ENCODE assay signal across 11 cellular contexts in the genomic region with DNA sequence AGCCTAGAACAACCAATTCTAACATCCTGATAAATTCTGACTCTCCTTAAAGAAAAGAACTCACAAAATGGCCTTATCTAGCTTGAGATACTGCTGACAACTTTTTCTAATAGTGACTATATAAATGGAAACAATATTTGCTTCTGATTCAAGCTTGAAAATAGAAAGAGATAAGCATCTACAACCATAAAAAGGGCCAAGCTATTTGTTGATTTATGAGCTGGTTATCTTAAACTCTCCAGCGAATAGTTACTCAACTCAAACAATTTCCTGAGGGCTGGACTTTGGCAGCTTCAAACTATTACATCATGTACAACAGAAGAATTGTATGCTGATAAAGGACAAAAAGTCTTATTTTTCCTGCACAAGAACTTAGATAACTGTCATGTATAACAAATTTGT. TPM values are rescaled to one million over a fixed set of nuclear protein-coding genes. Genes with fewer than 3 reads are reported as not detected.
DNase-seq lines count a peak whose midpoint lies in the region; ATAC-seq, FAIRE-seq and TF ChIP-seq lines count a peak whose summit lies in the region.
"Had no signal": no experiment of that assay in that cellular context is flagged by ENCODE, and none has a peak within 500 bp of the region (broad histone marks: within the 10 kb centered on the region; RNA-seq: fewer than 3 reads in every experiment).

No MANE protein-coding gene starts in this region.

- H3K9me3 ChIP-seq in HepG2 (ENCODE audit: low read length): peaks cover 5% of the 10 kb centered on the region; the same call in 1 of the 2 replicates
- H3K9me3 ChIP-seq in tibial artery: no peaks in the 10 kb centered on the region
- H3K9me3 ChIP-seq in neuronal stem cell (replicated peaks in 1 of 2; ENCODE audit: control insufficient read depth in 2 of 2, insufficient read depth in 1 of 2, low read depth in 1 of 2, low read length in 2 of 2): peaks cover 5 to 10% of the 10 kb centered on the region in 2 donors

- no TSS peak for BruUV-seq in HepG2 (replicated peaks; lab: Mats Ljungman, UMichigan)

- H3K36me3 Mint-ChIP-seq in activated naive CD4-positive, alpha-beta T cell treated with anti-CD3 and anti-CD28 coated beads, Interleukin-2, amount 50 U/mL, for 72 hours: no peaks in the 10 kb centered on the region

- WGBS in HepG2 (ENCODE audit: low lambda C conversion rate): 3% methylated on average over 1 of the region's 1 CpG
- no CpG with 5 or more reads among the region's 1 CpG for WGBS in neuronal stem cell (ENCODE audit: extremely low coverage in 2 of 2, insufficient read length in 2 of 2, insufficient replicate concordance in 1 of 2), 2 donors

- no peaks in the 10 kb centered on the region for H3K27me3 ChIP-seq in bronchial epithelial cell (ENCODE audit: control insufficient read depth, insufficient read depth, low read length)
- no peaks in the 10 kb centered on the region; a peak in 1 of 5 replicates for H3K27me3 ChIP-seq in HepG2 (ENCODE audit: control insufficient read depth in 1 of 2, insufficient read depth in 2 of 2, low read length in 2 of 2)
- H3K27me3 ChIP-seq in tibial artery: no peaks in the 10 kb centered on the region
- H3K27me3 ChIP-seq in neuronal stem cell (ENCODE audit: control insufficient read depth in 3 of 3, insufficient read depth in 3 of 3, low read depth in 1 of 3, low read length in 3 of 3): no peaks in the 10 kb centered on the region
- H3K27me3 ChIP-seq: neural progenitor cell had no signal

- no peak overlapping the region for H2BK12ac ChIP-seq in neuronal stem cell (ENCODE audit: low read length)

- H2AFZ ChIP-seq in HepG2 (ENCODE audit: low read length): no peak overlapping the region
- H2AFZ ChIP-seq in neuronal stem cell (ENCODE audit: low read length): no peak overlapping the region
- H2AFZ ChIP-seq: neural progenitor cell had no signal

- TF ChIP-seq CTCF in bronchial epithelial cell (IDR thresholded peaks at IDR 0.05; ENCODE audit: insufficient read depth, low read length, severe bottlenecking) (no peak), HepG2 (CRISPR knock-in tag; IDR thresholded peaks at IDR 0.05) (no peak), tibial artery (IDR thresholded peaks at IDR 0.05) (no peak)

- H3K36me3 ChIP-seq in bronchial epithelial cell (ENCODE audit: control insufficient read depth, insufficient read depth, low read length) (no peaks in the 10 kb centered on the region), HepG2 (replicated peaks in 1 of 2; ENCODE audit: control insufficient read depth in 1 of 2, insufficient read depth in 2 of 2, low read length in 2 of 2) (no peaks in the 10 kb centered on the region), tibial artery (no peaks in the 10 kb centered on the region), neuronal stem cell (replicated peaks in 1 of 2; ENCODE audit: control insufficient read depth in 2 of 2, insufficient read depth in 2 of 2, low read length in 2 of 2) (peaks cover 0 to 3% of the 10 kb centered on the region in 2 donors)
- H3K36me3 ChIP-seq: neural progenitor cell had no signal

- peak overlapping the region; percentile 38 for H3K9ac ChIP-seq in HepG2 (ENCODE audit: insufficient read depth, low read depth, low read length)
- H3K9ac ChIP-seq in neuronal stem cell (ENCODE audit: low read depth, low read length, poor library complexity): no peak overlapping the region
- H3K9ac ChIP-seq: neural progenitor cell had no signal

- no peak overlapping the region for H2BK120ac ChIP-seq in neuronal stem cell (ENCODE audit: low read depth, low read length)

- intact Hi-C loops in HepG2 (cut with micrococcal nuclease; ENCODE audit: unreplicated experiment) (loop anchor here (2.0 kb wide), 2 partner anchors 38 to 58 kb away; no protein-coding TSS in a partner anchor), tibial artery (cut with DNase I; ENCODE audit: low total_unique reads) (loop anchor here (5.0 kb wide), 1 partner anchor 41 kb away; no protein-coding TSS in a partner anchor)

- no peak overlapping the region for H3K23ac ChIP-seq in neuronal stem cell (ENCODE audit: low read depth, low read length, poor library complexity)

- H2AK5ac ChIP-seq in neuronal stem cell (ENCODE audit: low read depth, low read length): no peak overlapping the region

- peak; percentile 83 for ATAC-seq in HepG2
- no peak for ATAC-seq in activated naive CD4-positive, alpha-beta T cell treated with anti-CD3 and anti-CD28 coated beads, Interleukin-2, amount 50 U/mL, for 72 hours
- ATAC-seq in GM19351 (IDR thresholded peaks at IDR 0.05; ENCODE audit: unreplicated experiment): no peak

- H3K4me2 ChIP-seq in HepG2 (ENCODE audit: low read depth, low read length): peak overlapping the region; percentile 68
- H3K4me2 ChIP-seq in neuronal stem cell (ENCODE audit: insufficient read depth, low read length, poor library complexity, severe bottlenecking): no peak overlapping the region
- H3K4me2 ChIP-seq: neural progenitor cell had no signal

- H3K27ac ChIP-seq in HepG2 (ENCODE audit: extremely low read length, insufficient read depth, low read length) (peak overlapping the region; percentile 68), tibial artery (peak overlapping the region; percentile 64 to 66), neuronal stem cell (replicated peaks; ENCODE audit: low read length) (no peak overlapping the region)
- H3K27ac ChIP-seq: neural progenitor cell had no signal

- TF ChIP-seq EP300 in HepG2 (IDR thresholded peaks at IDR 0.05; ENCODE audit: low read depth in 2 of 2, low read length in 2 of 2): peak in 1 of 2 experiments; percentile 92; a peak in 2 of 4 replicates
- TF ChIP-seq EP300 in HepG2 (CRISPR knock-in tag; IDR thresholded peaks at IDR 0.05; ENCODE audit: borderline replicate concordance): no peak; the same call in 1 of the 2 replicates

- H3K14ac ChIP-seq in neuronal stem cell (ENCODE audit: low read length): no peak overlapping the region

- DNase-seq in LHCN-M2 (ENCODE audit: low read depth): peak; percentile 57
- peak; percentile 66 for DNase-seq in bronchial epithelial cell (ENCODE audit: low read depth)
- peak; percentile 93 for DNase-seq in HepG2 (ENCODE audit: low spot score)
- peak in 1 of 2 donors; percentile 59 for DNase-seq in tibial artery
- DNase-seq in activated naive CD4-positive, alpha-beta T cell treated with anti-CD3 and anti-CD28 coated beads, Interleukin-2, amount 50 U/mL, for 72 hours (ENCODE audit: low spot score in 2 of 2): no peak
- DNase-seq in neuronal stem cell (ENCODE audit: low spot score): no peak
- no peak for DNase-seq in NCI-H345 treated with DMSO at 0.1 percent for 48 hours (lab: John Stamatoyannopoulos, UW; ENCODE audit: unreplicated experiment)
- DNase-seq: activated T-cell treated with anti-CD3 and anti-CD28 coated beads, Interleukin-2, amount 50 U/mL, for 1 hour; NCI-H2081 had no signal

- TF ChIP-seq RAD21 in HepG2 (CRISPR knock-in tag; IDR thresholded peaks at IDR 0.05): no peak

- H3K9me3 Mint-ChIP-seq in activated naive CD4-positive, alpha-beta T cell treated with anti-CD3 and anti-CD28 coated beads, Interleukin-2, amount 50 U/mL, for 72 hours: no peaks in the 10 kb centered on the region

- H3K4ac ChIP-seq in neuronal stem cell (ENCODE audit: low read length): no peak overlapping the region

- H2BK5ac ChIP-seq in neuronal stem cell (ENCODE audit: low read length): no peak overlapping the region

- H4K8ac ChIP-seq in neuronal stem cell (ENCODE audit: low read depth, low read length): no peak overlapping the region

- H3K79me1 ChIP-seq in neuronal stem cell (ENCODE audit: low read depth, low read length): no peaks in the 10 kb centered on the region

- no peak overlapping the region for H4K91ac ChIP-seq in neuronal stem cell (ENCODE audit: low read depth, low read length, poor library complexity)

- in situ Hi-C loops in HepG2 (cut with HindIII; ENCODE audit: extremely low pct_ligation_motif_present, low pct_unique_long_range_greater_than_20kb): no loop called here

- no peak for FAIRE-seq in bronchial epithelial cell (lab: Jason Lieb, UNC)
- peak; percentile 76 for FAIRE-seq in HepG2 (lab: Jason Lieb, UNC)

- POLR2A ChIA-PET in HepG2 (lab: Yijun Ruan, JAX): interaction anchor here (0.8 to 1.8 kb wide), 3 partner anchors 15 to 46 kb away, joined by 3 to 13 read pairs (median 5); no protein-coding TSS in a partner anchor

- H3K4me3 ChIP-seq in bronchial epithelial cell (ENCODE audit: low read depth, low read length): no peak overlapping the region
- H3K4me3 ChIP-seq in HepG2 (replicated peaks in 1 of 3; ENCODE audit: insufficient read depth in 1 of 3, low read depth in 2 of 3, low read length in 3 of 3): peak overlapping the region in 2 of 3 experiments; percentile 25 to 39; a peak in 3 of 6 replicates
- no peak overlapping the region for H3K4me3 ChIP-seq in tibial artery
- no peak overlapping the region for H3K4me3 ChIP-seq in neuronal stem cell (ENCODE audit: low read length in 2 of 2)
- H3K4me3 ChIP-seq: neural progenitor cell had no signal

- H3K18ac ChIP-seq in neuronal stem cell (ENCODE audit: low read length): no peak overlapping the region

- no peaks in the 10 kb centered on the region; the same call in 1 of the 2 replicates for H4K20me1 ChIP-seq in HepG2 (ENCODE audit: insufficient read depth, low read length)

- H2BK15ac ChIP-seq in neuronal stem cell (ENCODE audit: low read length): no peak overlapping the region

- TF ChIP-seq POLR2A in HepG2 (IDR thresholded peaks at IDR 0.05; ENCODE audit: insufficient read depth in 1 of 2, low read depth in 2 of 2, low read length in 2 of 2): no peak

- peaks cover 21% of the 10 kb centered on the region for H3K79me2 ChIP-seq in HepG2 (ENCODE audit: insufficient read depth, low read length)

- no peak overlapping the region for H3K27ac Mint-ChIP-seq in activated naive CD4-positive, alpha-beta T cell treated with anti-CD3 and anti-CD28 coated beads, Interleukin-2, amount 50 U/mL, for 72 hours
- H3K27ac Mint-ChIP-seq: neural progenitor cell had no signal

- H3K4me1 ChIP-seq in HepG2 (ENCODE audit: insufficient read depth, low read length) (peaks cover 83% of the 10 kb centered on the region), tibial artery (peaks cover 0 to 37% (median 23%) of the 10 kb centered on the region in 4 donors), neuronal stem cell (ENCODE audit: control insufficient read depth in 2 of 2, insufficient read depth in 1 of 2, low read depth in 1 of 2, low read length in 2 of 2) (peaks cover 4 to 13% of the 10 kb centered on the region in 2 donors)

- CTCF ChIA-PET in HepG2 (lab: Yijun Ruan, JAX; ENCODE audit: low intra/inter-chr PET ratio, low total read pairs): no interaction called here

RNA-seq across cellular contexts. Expression of gene USP54, which starts 4.6 kb away (rescaled TPM):
- total RNA-seq in LHCN-M2 (2014; rRNA removed): 19.2 and 43.2 TPM in 2 replicates
- 7.5 TPM for polyA plus RNA-seq in LHCN-M2 (2012)
- total RNA-seq in bronchial epithelial cell: 5.8 and 24.5 TPM in 2 replicates
- total RNA-seq in HepG2 (2016; rRNA removed; fragmentation: Illumina TruSeq; extraction: Trizol): 18.1 and 20.2 TPM in 2 replicates
- 11.3 and 14.3 TPM in 2 replicates for total RNA-seq in HepG2 (2016; cell fraction: cytosol; rRNA removed; fragmentation: Illumina TruSeq; extraction: Trizol; ENCODE audit: low read depth)
- total RNA-seq in HepG2 (2016; cell fraction: insoluble cytoplasmic fraction; rRNA removed; fragmentation: Illumina TruSeq; extraction: Trizol): 17.6 and 24.1 TPM in 2 replicates
- 13.5 and 16.9 TPM in 2 replicates for total RNA-seq in HepG2 (2016; cell fraction: membrane; rRNA removed; fragmentation: Illumina TruSeq; extraction: Trizol)
- total RNA-seq in HepG2 (2016; cell fraction: nucleus; rRNA removed; fragmentation: Illumina TruSeq; extraction: Trizol): 21.2 and 23.4 TPM in 2 replicates
- 16.1 and 25.0 TPM in 2 replicates for polyA plus RNA-seq in HepG2 (2011; rRNA removed)
- polyA plus RNA-seq in HepG2 (2011; cell fraction: cytosol; rRNA removed): 10.3 and 14.4 TPM in 2 replicates
- polyA plus RNA-seq in HepG2 (2011; cell fraction: nucleus; rRNA removed): 15.2 and 17.5 TPM in 2 replicates
- 9.0 and 10.2 TPM in 2 replicates for polyA plus RNA-seq in HepG2 (2012)
- 0.40 and 0.62 TPM in 2 replicates for polyA plus RNA-seq in HepG2 (2016; cell fraction: cytosol; fragmentation: Illumina TruSeq; extraction: Trizol; ENCODE audit: low read depth)
- 8.0 and 9.7 TPM in 2 replicates for polyA plus RNA-seq in HepG2 (2016; cell fraction: insoluble cytoplasmic fraction; fragmentation: Illumina TruSeq; extraction: Trizol; ENCODE audit: low read depth)
- polyA plus RNA-seq in HepG2 (2016; cell fraction: membrane; fragmentation: Illumina TruSeq; extraction: Trizol; ENCODE audit: low read depth): 1.5 and 2.1 TPM in 2 replicates
- polyA plus RNA-seq in HepG2 (2016; cell fraction: nucleus; fragmentation: Illumina TruSeq; extraction: Trizol; ENCODE audit: insufficient read depth, low read depth): 18.9 and 21.0 TPM in 2 replicates
- 35.8 and 39.2 TPM in 2 replicates for polyA minus RNA-seq in HepG2 (2011; rRNA and poly(A)+ RNA removed; ENCODE audit: low replicate concordance)
- polyA minus RNA-seq in HepG2 (2011; cell fraction: cytosol; rRNA and poly(A)+ RNA removed): 9.8 and 12.8 TPM in 2 replicates
- 24.6 and 31.2 TPM in 2 replicates for polyA minus RNA-seq in HepG2 (2011; cell fraction: nucleus; rRNA and poly(A)+ RNA removed)
- 1 to 10 TPM; 4.6 to 6.2 TPM for total RNA-seq in activated naive CD4-positive, alpha-beta T cell treated with anti-CD3 and anti-CD28 coated beads, Interleukin-2, amount 50 U/mL, for 72 hours
- polyA plus RNA-seq in neuronal stem cell (2013, experiment 1 of 2): 80.7 TPM
- polyA plus RNA-seq in neuronal stem cell (2013, experiment 2 of 2): 79.9 TPM

RNA-seq across cellular contexts. Expression of gene MYOZ1, which starts 54.7 kb away (rescaled TPM):
- total RNA-seq in LHCN-M2 (2014; rRNA removed): not detected in 2 replicates
- 0.09 TPM for polyA plus RNA-seq in LHCN-M2 (2012)
- total RNA-seq in bronchial epithelial cell: not detected in 2 replicates
- not detected in 2 replicates for total RNA-seq in HepG2 (2016; rRNA removed; fragmentation: Illumina TruSeq; extraction: Trizol)
- not detected in 2 replicates for total RNA-seq in HepG2 (2016; cell fraction: cytosol; rRNA removed; fragmentation: Illumina TruSeq; extraction: Trizol; ENCODE audit: low read depth)
- total RNA-seq in HepG2 (2016; cell fraction: insoluble cytoplasmic fraction; rRNA removed; fragmentation: Illumina TruSeq; extraction: Trizol): not detected in 2 replicates
- not detected in 2 replicates for total RNA-seq in HepG2 (2016; cell fraction: membrane; rRNA removed; fragmentation: Illumina TruSeq; extraction: Trizol)
- total RNA-seq in HepG2 (2016; cell fraction: nucleus; rRNA removed; fragmentation: Illumina TruSeq; extraction: Trizol): not detected in 2 replicates
- not detected in 2 replicates for polyA plus RNA-seq in HepG2 (2011; rRNA removed)
- polyA plus RNA-seq in HepG2 (2011; cell fraction: cytosol; rRNA removed): not detected in 2 replicates
- not detected in 2 replicates for polyA plus RNA-seq in HepG2 (2011; cell fraction: nucleus; rRNA removed)
- not detected in 2 replicates for polyA plus RNA-seq in HepG2 (2012)
- not detected in 2 replicates for polyA plus RNA-seq in HepG2 (2016; cell fraction: cytosol; fragmentation: Illumina TruSeq; extraction: Trizol; ENCODE audit: low read depth)
- not detected in 2 replicates for polyA plus RNA-seq in HepG2 (2016; cell fraction: insoluble cytoplasmic fraction; fragmentation: Illumina TruSeq; extraction: Trizol; ENCODE audit: low read depth)
- polyA plus RNA-seq in HepG2 (2016; cell fraction: membrane; fragmentation: Illumina TruSeq; extraction: Trizol; ENCODE audit: low read depth): not detected in 2 replicates
- polyA plus RNA-seq in HepG2 (2016; cell fraction: nucleus; fragmentation: Illumina TruSeq; extraction: Trizol; ENCODE audit: insufficient read depth, low read depth): not detected in 2 replicates
- polyA minus RNA-seq in HepG2 (2011; rRNA and poly(A)+ RNA removed; ENCODE audit: low replicate concordance): not detected in 2 replicates
- not detected in 2 replicates for polyA minus RNA-seq in HepG2 (2011; cell fraction: cytosol; rRNA and poly(A)+ RNA removed)
- polyA minus RNA-seq in HepG2 (2011; cell fraction: nucleus; rRNA and poly(A)+ RNA removed): not detected in 2 replicates
- not detected for total RNA-seq in activated naive CD4-positive, alpha-beta T cell treated with anti-CD3 and anti-CD28 coated beads, Interleukin-2, amount 50 U/mL, for 72 hours
- polyA plus RNA-seq in neuronal stem cell (2013, experiment 1 of 2): 3.9 TPM
- polyA plus RNA-seq in neuronal stem cell (2013, experiment 2 of 2): 4.0 TPM

Comparison
In these comparisons a context has a peak if more than half of its experiments do, and no peak if none do; other contexts are left out.
1. DNase-seq: peak in LHCN-M2 (single experiment), bronchial epithelial cell (single experiment) and HepG2 (single experiment); none in activated naive CD4-positive, alpha-beta T cell treated with anti-CD3 and anti-CD28 coated beads, Interleukin-2, amount 50 U/mL, for 72 hours (0 of 2), neuronal stem cell (single experiment) and NCI-H345 treated with DMSO at 0.1 percent for 48 hours (single experiment).
2. H3K4me3 ChIP-seq: peak in HepG2 (2 of 3); none in bronchial epithelial cell (single experiment), tibial artery (0 of 2) and neuronal stem cell (0 of 2).